14 cellular contexts compared by ENCODE assay signal in the genomic region with DNA sequence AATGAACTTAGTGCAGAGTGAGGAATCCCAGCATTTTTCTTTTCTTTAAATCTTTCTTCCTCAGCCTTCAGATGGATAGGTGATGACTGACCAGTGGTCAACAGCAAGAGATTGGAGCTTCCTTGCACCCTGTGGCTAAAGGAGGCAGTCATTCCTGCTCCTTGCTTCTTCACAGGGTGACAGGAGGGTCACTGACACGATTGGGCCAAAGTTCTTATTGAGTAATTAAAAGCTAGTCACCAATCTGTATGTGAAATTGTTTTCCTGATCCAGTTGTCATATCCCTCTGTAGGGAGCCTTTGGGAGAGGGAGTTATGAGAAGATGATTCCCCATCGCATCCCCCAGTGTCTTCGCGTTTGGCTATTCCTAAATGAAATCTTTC.
"Had no signal": no experiment of that assay in that cellular context is flagged by ENCODE, and none has a peak within 500 bp of the region (broad histone marks: within the 10 kb centered on the region; RNA-seq: fewer than 3 reads in every experiment).

No MANE protein-coding gene starts in this region.

- H3K36me3 ChIP-seq: colonic mucosa, pancreas, vagina had no signal

- H3K4me3 ChIP-seq: colonic mucosa, esophagus muscularis mucosa, pancreas, skin epidermis, tibial artery, vagina had no signal

- DNase-seq: activated CD4-positive, alpha-beta T cell treated with anti-CD3 and anti-CD28 coated beads, Interleukin-2, amount 50 U/mL, for 1 hour; activated CD4-positive, CD25-positive, alpha-beta regulatory T cell; activated naive CD4-positive, alpha-beta T cell treated with anti-CD3 and anti-CD28 coated beads, Interleukin-2, amount 50 U/mL, for 16 hours; central memory CD4-positive, alpha-beta T cell; colonic mucosa; pancreas; retina; stimulated activated naive CD4-positive, alpha-beta T cell; tibial artery had no signal

- H3K4me1 ChIP-seq: colonic mucosa, esophagus muscularis mucosa, pancreas, vagina had no signal

- H3K9me3 Mint-ChIP-seq: T-helper 2 cell treated with Interferon-gamma antibody and Interleukin-4, amounts not matched to agents 5 μg/mL and 100 μg/mL, for 36 hours had no signal

- H3K27me3 ChIP-seq: colonic mucosa, esophagus muscularis mucosa, pancreas, tibial artery, vagina had no signal

- H3K27ac ChIP-seq: colonic mucosa, esophagus muscularis mucosa, pancreas, skin epidermis, tibial artery, vagina had no signal

- H3K4me3 Mint-ChIP-seq: nephron progenitor cell; T-helper 2 cell treated with Interferon-gamma antibody and Interleukin-4, amounts not matched to agents 5 μg/mL and 100 μg/mL, for 36 hours had no signal

- H3K9me3 ChIP-seq: colonic mucosa, esophagus muscularis mucosa, vagina had no signal

- H3K27ac Mint-ChIP-seq: T-helper 2 cell treated with Interferon-gamma antibody and Interleukin-4, amounts not matched to agents 5 μg/mL and 100 μg/mL, for 36 hours had no signal
